In the genomic region with DNA sequence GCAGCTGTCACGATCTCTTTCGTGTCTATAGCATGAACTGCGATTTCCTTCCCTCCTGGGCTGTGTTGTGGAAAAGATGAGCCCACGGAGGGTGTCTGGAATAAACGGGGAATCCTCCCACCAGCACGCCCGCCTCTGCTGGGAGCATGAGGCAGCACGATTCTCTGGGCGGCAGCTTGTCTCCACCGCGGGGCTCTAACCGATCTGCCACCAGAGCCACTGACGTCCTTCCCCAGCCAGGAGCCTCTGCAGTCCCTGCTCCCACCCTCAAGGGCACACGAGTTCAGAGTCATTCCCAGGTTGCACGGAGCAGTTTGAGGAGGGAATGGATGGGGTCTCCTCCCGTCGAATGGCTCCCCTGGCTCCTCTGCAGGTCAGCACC, we compare ENCODE assay signal across 27 cellular contexts.
DNase-seq lines count a peak whose midpoint lies in the region; ATAC-seq and TF ChIP-seq lines count a peak whose summit lies in the region.
"Had no signal": no experiment of that assay in that cellular context is flagged by ENCODE, and none has a peak within 500 bp of the region (broad histone marks: within the 10 kb centered on the region; RNA-seq: fewer than 3 reads in every experiment).

No MANE protein-coding gene starts in this region.

- H3K27ac Mint-ChIP-seq in stimulated activated effector memory CD8-positive, alpha-beta T cell treated with anti-CD3 and anti-CD28 coated beads, Interleukin-12 subunit alpha, Interleukin-12 subunit beta, amount 100 ng/mL, for 72 hours = peak overlapping the region; percentile 43
- H3K27ac Mint-ChIP-seq: activated naive CD8-positive, alpha-beta T cell treated with anti-CD3 and anti-CD28 coated beads, Interleukin-2, amount 10 ng/mL, durations not matched to agents 7 days and 5 days; activated T-helper 2 cell treated with anti-CD3 and anti-CD28 coated beads, Interferon-gamma antibody, Interleukin-2, Interleukin-4, amounts not matched to agents 10 μg/mL and 5 μg/mL and 100 μg/mL, durations not matched to agents 14 hours and 24 hours and 36 hours; B cell; naive thymus-derived CD8-positive, alpha-beta T cell; stimulated activated naive CD8-positive, alpha-beta T cell treated with anti-CD3 and anti-CD28 coated beads, Interleukin-15, Interleukin-2, amounts not matched to agents 100 ng/mL and 50 ng/mL, for 24 hours had no signal

- H3K4me3 ChIP-seq in lower lobe of right lung (no peak overlapping the region), transverse colon (no peak overlapping the region)
- H3K4me3 ChIP-seq: ascending aorta, SJSA1, smooth muscle cell, thoracic aorta had no signal

- TF ChIP-seq EP300 in transverse colon (IDR thresholded peaks at IDR 0.05; ENCODE audit: low read depth) = no peak

- H3K9me3 Mint-ChIP-seq in stimulated activated effector memory CD8-positive, alpha-beta T cell treated with anti-CD3 and anti-CD28 coated beads, Interleukin-12 subunit alpha, Interleukin-12 subunit beta, amount 100 ng/mL, for 72 hours = no peaks in the 10 kb centered on the region
- H3K9me3 Mint-ChIP-seq: activated naive CD8-positive, alpha-beta T cell treated with anti-CD3 and anti-CD28 coated beads, Interleukin-2, amount 10 ng/mL, durations not matched to agents 7 days and 5 days; activated T-helper 2 cell treated with anti-CD3 and anti-CD28 coated beads, Interferon-gamma antibody, Interleukin-2, Interleukin-4, amounts not matched to agents 10 μg/mL and 5 μg/mL and 100 μg/mL, durations not matched to agents 14 hours and 24 hours and 36 hours; naive thymus-derived CD8-positive, alpha-beta T cell; stimulated activated naive CD8-positive, alpha-beta T cell treated with anti-CD3 and anti-CD28 coated beads, Interleukin-15, Interleukin-2, amounts not matched to agents 100 ng/mL and 50 ng/mL, for 24 hours had no signal

- H3K36me3 ChIP-seq in lower lobe of right lung = no peaks in the 10 kb centered on the region
- H3K36me3 ChIP-seq in transverse colon = no peaks in the 10 kb centered on the region
- H3K36me3 ChIP-seq: ascending aorta, SJSA1, thoracic aorta had no signal

- DNase-seq in activated effector memory CD4-positive, alpha-beta T cell treated with anti-CD3 and anti-CD28 coated beads, Interleukin-2, amount 50 U/mL, for 16 hours = peak; percentile 45
- no peak for DNase-seq in activated effector memory CD4-positive, alpha-beta T cell treated with Interleukin-2 at 50 U/mL for 16 hours
- DNase-seq in SK-N-DZ (ENCODE audit: low spot score) = peak; percentile 25
- DNase-seq in lower lobe of right lung = peak; percentile 28
- DNase-seq in stimulated activated effector memory CD8-positive, alpha-beta T cell treated with anti-CD3 and anti-CD28 coated beads, Interleukin-12 subunit alpha, Interleukin-12 subunit beta, amount 100 ng/mL, for 72 hours (ENCODE audit: low spot score in 2 of 2) = no peak
- DNase-seq in transverse colon = no peak
- no peak for DNase-seq in cortex of kidney (lab: John Stamatoyannopoulos, UW)
- no peak for DNase-seq in CD1c-positive myeloid dendritic cell (ENCODE audit: extremely low spot score)
- DNase-seq: activated CD4-positive, alpha-beta T cell treated with anti-CD3 and anti-CD28 coated beads, Interleukin-2, amount 50 U/mL, for 48 hours; activated naive CD8-positive, alpha-beta T cell treated with anti-CD3 and anti-CD28 coated beads, Interleukin-2, amount 10 ng/mL, durations not matched to agents 7 days and 5 days; activated T-cell treated with anti-CD3 and anti-CD28 coated beads for 4 hours; EL; glutamatergic neuron; GOT3; KBM-7; NCI-H1092; NCI-H1694; NCI-H748 treated with DMSO at 0.1 percent for 48 hours had no signal

- peaks cover 18% of the 10 kb centered on the region for H3K36me3 Mint-ChIP-seq in stimulated activated effector memory CD8-positive, alpha-beta T cell treated with anti-CD3 and anti-CD28 coated beads, Interleukin-12 subunit alpha, Interleukin-12 subunit beta, amount 100 ng/mL, for 72 hours
- H3K36me3 Mint-ChIP-seq: naive thymus-derived CD8-positive, alpha-beta T cell had no signal

- peaks cover 31% of the 10 kb centered on the region for H3K4me1 Mint-ChIP-seq in stimulated activated effector memory CD8-positive, alpha-beta T cell treated with anti-CD3 and anti-CD28 coated beads, Interleukin-12 subunit alpha, Interleukin-12 subunit beta, amount 100 ng/mL, for 72 hours

- no peaks in the 10 kb centered on the region for H3K9me3 ChIP-seq in lower lobe of right lung
- no peaks in the 10 kb centered on the region for H3K9me3 ChIP-seq in transverse colon
- H3K9me3 ChIP-seq: ascending aorta, thoracic aorta had no signal

- ATAC-seq in lower lobe of right lung = no peak
- ATAC-seq in stimulated activated effector memory CD8-positive, alpha-beta T cell treated with anti-CD3 and anti-CD28 coated beads, Interleukin-12 subunit alpha, Interleukin-12 subunit beta, amount 100 ng/mL, for 72 hours = no peak
- ATAC-seq: esophagus mucosa; naive thymus-derived CD8-positive, alpha-beta T cell had no signal

- no peak overlapping the region for H3K27ac ChIP-seq in lower lobe of right lung
- H3K27ac ChIP-seq in transverse colon = no peak overlapping the region
- H3K27ac ChIP-seq: ascending aorta, SJSA1, thoracic aorta had no signal

- TF ChIP-seq POLR2A in transverse colon (IDR thresholded peaks at IDR 0.05) = no peak

- TF ChIP-seq CTCF in lower lobe of right lung (IDR thresholded peaks at IDR 0.05) (no peak), transverse colon (IDR thresholded peaks at IDR 0.05) (no peak)

- H3K27me3 ChIP-seq in lower lobe of right lung (ENCODE audit: low read depth) (peaks cover 10% of the 10 kb centered on the region), transverse colon (no peaks in the 10 kb centered on the region)
- H3K27me3 ChIP-seq: ascending aorta, SJSA1 had no signal

- 86 to 87% methylated on average over 5 to 17 of the region's 17 CpGs for WGBS in transverse colon (ENCODE audit: low coverage in 1 of 2), 2 donors

- H3K4me1 ChIP-seq in lower lobe of right lung (peaks cover 12% of the 10 kb centered on the region), transverse colon (peaks cover 0 to 18% (median 0%) of the 10 kb centered on the region in 4 donors)
- H3K4me1 ChIP-seq: SJSA1 had no signal

- no peak overlapping the region for H3K4me3 Mint-ChIP-seq in stimulated activated effector memory CD8-positive, alpha-beta T cell treated with anti-CD3 and anti-CD28 coated beads, Interleukin-12 subunit alpha, Interleukin-12 subunit beta, amount 100 ng/mL, for 72 hours
- H3K4me3 Mint-ChIP-seq: activated naive CD8-positive, alpha-beta T cell treated with anti-CD3 and anti-CD28 coated beads, Interleukin-2, amount 10 ng/mL, durations not matched to agents 7 days and 5 days; B cell; naive thymus-derived CD8-positive, alpha-beta T cell; stimulated activated naive CD8-positive, alpha-beta T cell treated with anti-CD3 and anti-CD28 coated beads, Interleukin-15, Interleukin-2, amounts not matched to agents 100 ng/mL and 50 ng/mL, for 24 hours had no signal

- intact Hi-C loops in lower lobe of right lung (cut with DNase I) (no loop called here), transverse colon (cut with DNase I; ENCODE audit: low total_unique reads) (no loop called here)

- in situ Hi-C loops in transverse colon (cut with MboI; ENCODE audit: low pct_ligation_motif_present in 1 of 4, low pct_unique_long_range_greater_than_20kb in 1 of 4, low sequenced_read_pairs in 3 of 4) = no loop called here

Comparison
In these comparisons a context has a peak if more than half of its experiments do, and no peak if none do; other contexts are left out.
1. DNase-seq: peak in activated effector memory CD4-positive, alpha-beta T cell treated with anti-CD3 and anti-CD28 coated beads, Interleukin-2, amount 50 U/mL, for 16 hours (single experiment), SK-N-DZ (single experiment) and lower lobe of right lung (single experiment); none in activated effector memory CD4-positive, alpha-beta T cell treated with Interleukin-2 at 50 U/mL for 16 hours (single experiment), stimulated activated effector memory CD8-positive, alpha-beta T cell treated with anti-CD3 and anti-CD28 coated beads, Interleukin-12 subunit alpha, Interleukin-12 subunit beta, amount 100 ng/mL, for 72 hours (0 of 2), transverse colon (single experiment), cortex of kidney (single experiment) and CD1c-positive myeloid dendritic cell (single experiment).